ENCODE assay signal across 2 cellular contexts in genomic region chr16:66717776-66718175, GRCh38.
TF ChIP-seq lines count a peak whose summit lies in the region.

No MANE protein-coding gene starts in this region.

TF ChIP-seq in SK-N-SH treated with all-trans-retinoic acid at 6 μM for 48 hours, 23 proteins besides CTCF, POLR2A, EP300 and RAD21:
- TF ChIP-seq CSRNP3 (CRISPR knock-in tag; IDR thresholded peaks at IDR 0.05) (no peak), ESRRG (CRISPR knock-in tag; IDR thresholded peaks at IDR 0.05) (no peak), ZNF70 (CRISPR knock-in tag; IDR thresholded peaks at IDR 0.05) (no peak), ARNTL (CRISPR knock-in tag; IDR thresholded peaks at IDR 0.05; ENCODE audit: borderline replicate concordance, low read depth) (no peak), GLIS3 (CRISPR knock-in tag; IDR thresholded peaks at IDR 0.05) (no peak), SNAI2 (CRISPR knock-in tag; IDR thresholded peaks at IDR 0.05) (no peak), CREB5 (CRISPR knock-in tag; IDR thresholded peaks at IDR 0.05; ENCODE audit: low read depth) (no peak), ZNF8 (CRISPR knock-in tag; IDR thresholded peaks at IDR 0.05) (no peak), CSDC2 (CRISPR knock-in tag; IDR thresholded peaks at IDR 0.05) (no peak), TSHZ2 (CRISPR knock-in tag; IDR thresholded peaks at IDR 0.05) (no peak), ZC3H10 (CRISPR knock-in tag; IDR thresholded peaks at IDR 0.05) (no peak), TOX (CRISPR knock-in tag; IDR thresholded peaks at IDR 0.05; ENCODE audit: borderline replicate concordance) (no peak), ZFP30 (CRISPR knock-in tag; IDR thresholded peaks at IDR 0.05) (no peak), RARB (CRISPR knock-in tag; IDR thresholded peaks at IDR 0.05) (no peak), ZNF565 (CRISPR knock-in tag; conservative IDR thresholded peaks at IDR 0.05; ENCODE audit: low read depth) (no peak), BACH2 (CRISPR knock-in tag; IDR thresholded peaks at IDR 0.05; ENCODE audit: borderline replicate concordance) (no peak), ISL1 (CRISPR knock-in tag; IDR thresholded peaks at IDR 0.05) (no peak)
- TF ChIP-seq, protein P1, sequence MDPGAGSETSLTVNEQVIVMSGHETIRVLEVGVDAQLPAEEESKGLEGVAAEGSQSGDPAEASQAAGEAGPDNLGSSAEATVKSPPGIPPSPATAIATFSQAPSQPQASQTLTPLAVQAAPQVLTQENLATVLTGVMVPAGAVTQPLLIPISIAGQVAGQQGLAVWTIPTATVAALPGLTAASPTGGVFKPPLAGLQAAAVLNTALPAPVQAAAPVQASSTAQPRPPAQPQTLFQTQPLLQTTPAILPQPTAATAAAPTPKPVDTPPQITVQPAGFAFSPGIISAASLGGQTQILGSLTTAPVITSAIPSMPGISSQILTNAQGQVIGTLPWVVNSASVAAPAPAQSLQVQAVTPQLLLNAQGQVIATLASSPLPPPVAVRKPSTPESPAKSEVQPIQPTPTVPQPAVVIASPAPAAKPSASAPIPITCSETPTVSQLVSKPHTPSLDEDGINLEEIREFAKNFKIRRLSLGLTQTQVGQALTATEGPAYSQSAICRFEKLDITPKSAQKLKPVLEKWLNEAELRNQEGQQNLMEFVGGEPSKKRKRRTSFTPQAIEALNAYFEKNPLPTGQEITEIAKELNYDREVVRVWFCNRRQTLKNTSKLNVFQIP (CRISPR knock-in tag; IDR thresholded peaks at IDR 0.05; ENCODE audit: borderline replicate concordance, low read depth), result no peak

TF ChIP-seq in SK-N-SH, 30 proteins besides CTCF, POLR2A, EP300 and RAD21:
- no peak for TF ChIP-seq MXI1 (IDR thresholded peaks at IDR 0.05; ENCODE audit: low read depth, low read length)
- no peak for TF ChIP-seq EZH2phosphoT487 (IDR thresholded peaks at IDR 0.05; ENCODE audit: borderline replicate concordance, low read depth)
- no peak for TF ChIP-seq ZBTB33 (IDR thresholded peaks at IDR 0.05; ENCODE audit: borderline replicate concordance, low read depth)
